Comparison of ENCODE assay signal across 18 cellular contexts in the genomic region with DNA sequence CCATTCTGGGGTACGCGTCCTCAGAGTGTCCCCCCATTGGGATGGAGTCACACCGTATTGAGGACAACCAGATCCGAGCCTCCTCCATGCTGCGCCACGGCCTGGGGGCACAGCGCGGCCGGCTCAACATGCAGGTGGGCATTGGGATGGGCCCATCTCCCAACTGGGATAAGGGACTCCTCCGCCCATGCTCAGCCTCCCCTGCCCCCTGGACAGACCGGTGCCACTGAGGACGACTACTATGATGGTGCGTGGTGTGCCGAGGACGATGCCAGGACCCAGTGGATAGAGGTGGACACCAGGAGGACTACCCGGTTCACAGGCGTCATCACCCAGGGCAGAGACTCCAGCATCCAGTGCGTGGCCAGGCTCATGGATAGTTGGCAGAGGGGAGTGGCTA. TPM values are rescaled to one million over a fixed set of nuclear protein-coding genes. Genes with fewer than 3 reads are reported as not detected.
DNase-seq lines count a peak whose midpoint lies in the region; ATAC-seq, FAIRE-seq and TF ChIP-seq lines count a peak whose summit lies in the region.
"Had no signal": no experiment of that assay in that cellular context is flagged by ENCODE, and none has a peak within 500 bp of the region (broad histone marks: within the 10 kb centered on the region; RNA-seq: fewer than 3 reads in every experiment).

No MANE protein-coding gene starts in this region.

- H3K27me3 ChIP-seq in neuronal stem cell (ENCODE audit: control insufficient read depth in 3 of 3, insufficient read depth in 3 of 3, low read depth in 1 of 3, low read length in 3 of 3), result no peaks in the 10 kb centered on the region
- H3K27me3 ChIP-seq: BE2C had no signal

- FAIRE-seq in urothelium cell line (lab: Jason Lieb, UNC), result peak; percentile 79
- FAIRE-seq: A204.1, D721Med, GM19239, H1 had no signal

- no peak overlapping the region for H4K91ac ChIP-seq in neuronal stem cell (ENCODE audit: low read depth, low read length, poor library complexity)

- peaks cover 5% of the 10 kb centered on the region in 2 donors for H3K4me1 ChIP-seq in neuronal stem cell (ENCODE audit: control insufficient read depth in 2 of 2, insufficient read depth in 1 of 2, low read depth in 1 of 2, low read length in 2 of 2)
- H3K4me1 ChIP-seq: BE2C had no signal

- H3K4me2 ChIP-seq in neuronal stem cell (ENCODE audit: insufficient read depth, low read length, poor library complexity, severe bottlenecking), result no peak overlapping the region

- H3K18ac ChIP-seq in neuronal stem cell (ENCODE audit: low read length), result no peak overlapping the region

- peak overlapping the region; percentile 98 to 99 for H3K27ac ChIP-seq in coronary artery
- H3K27ac ChIP-seq in neuronal stem cell (replicated peaks; ENCODE audit: low read length), result no peak overlapping the region

- H3K23ac ChIP-seq in neuronal stem cell (ENCODE audit: low read depth, low read length, poor library complexity), result no peak overlapping the region

- H2BK5ac ChIP-seq in neuronal stem cell (ENCODE audit: low read length), result no peak overlapping the region

- H3K36me3 ChIP-seq in neuronal stem cell (replicated peaks in 1 of 2; ENCODE audit: control insufficient read depth in 2 of 2, insufficient read depth in 2 of 2, low read length in 2 of 2), result peaks cover 34 to 46% of the 10 kb centered on the region in 2 donors

- intact Hi-C loops in cardiac septum (cut with DNase I) (no loop called here), left cardiac atrium (cut with DNase I) (no loop called here)

- no peak overlapping the region for H2AFZ ChIP-seq in neuronal stem cell (ENCODE audit: low read length)

- H3K4ac ChIP-seq in neuronal stem cell (ENCODE audit: low read length), result no peak overlapping the region

- peaks cover 0 to 2% of the 10 kb centered on the region in 2 donors for H3K9me3 ChIP-seq in neuronal stem cell (replicated peaks in 1 of 2; ENCODE audit: control insufficient read depth in 2 of 2, insufficient read depth in 1 of 2, low read depth in 1 of 2, low read length in 2 of 2)
- H3K9me3 ChIP-seq: BE2C had no signal

- no peak for TF ChIP-seq CTCF in coronary artery (IDR thresholded peaks at IDR 0.05)

- no peak overlapping the region for H2BK15ac ChIP-seq in neuronal stem cell (ENCODE audit: low read length)

- no peak overlapping the region for H2BK120ac ChIP-seq in neuronal stem cell (ENCODE audit: low read depth, low read length)

- H3K4me3 ChIP-seq in coronary artery (no peak overlapping the region), neuronal stem cell (ENCODE audit: low read length in 2 of 2) (no peak overlapping the region)

- H2BK12ac ChIP-seq in neuronal stem cell (ENCODE audit: low read length), result no peak overlapping the region

- peak overlapping the region; percentile 17 for H4K8ac ChIP-seq in neuronal stem cell (ENCODE audit: low read depth, low read length)

- H3K14ac ChIP-seq in neuronal stem cell (ENCODE audit: low read length), result no peak overlapping the region

- no peak overlapping the region for H3K9ac ChIP-seq in neuronal stem cell (ENCODE audit: low read depth, low read length, poor library complexity)

- ATAC-seq in left cardiac atrium (no peak), HG02870 (IDR thresholded peaks at IDR 0.05; ENCODE audit: unreplicated experiment) (no peak)
- ATAC-seq: CD8-positive, alpha-beta T cell had no signal

- H2AK5ac ChIP-seq in neuronal stem cell (ENCODE audit: low read depth, low read length), result no peak overlapping the region

- DNase-seq in cardiac septum (ENCODE audit: low spot score) (peak; percentile 63), left cardiac atrium (no peak), coronary artery (ENCODE audit: low spot score) (no peak), neuronal stem cell (ENCODE audit: low spot score) (no peak), urothelium cell line (ENCODE audit: low spot score) (no peak), C1 segment of cervical spinal cord (lab: John Stamatoyannopoulos, UW) (no peak), cerebellum (ENCODE audit: low spot score) (no peak)
- DNase-seq: BE2C; CD8-positive, alpha-beta T cell; DMS153; GDM1; HCEC 1CT had no signal

- WGBS in neuronal stem cell (ENCODE audit: extremely low coverage in 2 of 2, insufficient read length in 2 of 2, insufficient replicate concordance in 1 of 2), 2 donors, result no CpG with 5 or more reads among the region's 18 CpGs

- H3K79me1 ChIP-seq in neuronal stem cell (ENCODE audit: low read depth, low read length), result no peaks in the 10 kb centered on the region

RNA-seq across cellular contexts. Expression of gene AEBP1, which starts 5.8 kb away (rescaled TPM):
- total RNA-seq in cardiac septum (93.1 TPM), left cardiac atrium (100 to 1,000 TPM in 1 of 2 donors, 10 to 100 TPM in 1; 65.0 to 117 TPM), cerebellum (11.3 TPM)
- polyA plus RNA-seq in neuronal stem cell (2013, experiment 1 of 2), result 24.7 TPM
- polyA plus RNA-seq in neuronal stem cell (2013, experiment 2 of 2), result 25.4 TPM
- polyA plus RNA-seq: CD14-positive monocyte had no signal

RNA-seq across cellular contexts. Expression of gene POLD2, which starts 13.4 kb away (rescaled TPM):
- total RNA-seq in cardiac septum (88.1 TPM), left cardiac atrium (10 to 100 TPM; 95.8 to 98.9 TPM), cerebellum (41.1 TPM)
- 157 TPM for polyA plus RNA-seq in neuronal stem cell (2013, experiment 1 of 2)
- polyA plus RNA-seq in neuronal stem cell (2013, experiment 2 of 2), result 156 TPM

RNA-seq across cellular contexts. Expression of gene POLM, which starts 27.7 kb away (rescaled TPM):
- total RNA-seq in cardiac septum (13.9 TPM), left cardiac atrium (10 to 100 TPM; 20.0 to 22.1 TPM), cerebellum (12.8 TPM)
- polyA plus RNA-seq in neuronal stem cell (2013, experiment 1 of 2), result 9.9 TPM
- 8.9 TPM for polyA plus RNA-seq in neuronal stem cell (2013, experiment 2 of 2)

RNA-seq across cellular contexts. Expression of gene MYL7, which starts 31.1 kb away (rescaled TPM):
- 2,493 TPM for total RNA-seq in cardiac septum
- over 10,000 TPM; 20,486 to 20,690 TPM for total RNA-seq in left cardiac atrium
- 0.07 TPM for polyA plus RNA-seq in neuronal stem cell (2013, experiment 1 of 2)
- not detected for polyA plus RNA-seq in neuronal stem cell (2013, experiment 2 of 2)
- total RNA-seq in cerebellum, result not detected
- total RNA-seq: CD8-positive, alpha-beta T cell had no signal
- polyA plus RNA-seq: CD14-positive monocyte had no signal

RNA-seq across cellular contexts. Expression of gene PGAM2, which starts 44.6 kb away (rescaled TPM):
- total RNA-seq in cardiac septum (322 TPM), left cardiac atrium (1,000 to 10,000 TPM in 1 of 2 donors, 100 to 1,000 TPM in 1; 799 to 1,159 TPM), cerebellum (13.0 TPM)
- 17.7 TPM for polyA plus RNA-seq in neuronal stem cell (2013, experiment 1 of 2)
- polyA plus RNA-seq in neuronal stem cell (2013, experiment 2 of 2), result 17.9 TPM
- polyA plus RNA-seq: CD14-positive monocyte had no signal
